Comparison of ENCODE assay signal across 9 cellular contexts in genomic region chr14:61698216-61698980, GRCh38. TPM values are rescaled to one million over a fixed set of nuclear protein-coding genes. Genes with fewer than 3 reads are reported as not detected.
DNase-seq lines count a peak whose midpoint lies in the region; ATAC-seq and TF ChIP-seq lines count a peak whose summit lies in the region.
"Had no signal": no experiment of that assay in that cellular context is flagged by ENCODE, and none has a peak within 500 bp of the region (broad histone marks: within the 10 kb centered on the region; RNA-seq: fewer than 3 reads in every experiment).

No MANE protein-coding gene starts in this region.

- TF ChIP-seq CTCF in WERI-Rb-1 (IDR thresholded peaks at IDR 0.05; ENCODE audit: low read depth, low read length) = no peak

- H3K27ac ChIP-seq in WERI-Rb-1 = no peak overlapping the region
- H3K27ac ChIP-seq in iPS-18a (ENCODE audit: low read length) = no peak overlapping the region
- H3K27ac ChIP-seq in thymus (ENCODE audit: low read depth) = peak overlapping the region; percentile 33
- H3K27ac ChIP-seq in caudate nucleus (ENCODE audit: low read depth, low read length) = no peak overlapping the region

- WGBS in thymus = 70% methylated on average over 2 of the region's 2 CpGs

- DNase-seq in activated T-cell treated with anti-CD3 and anti-CD28 coated beads, Interleukin-2, amount 50 U/mL, for 4 hours = no peak
- no peak for DNase-seq in activated T-cell treated with anti-CD3 and anti-CD28 coated beads, Interleukin-2, amount 50 U/mL, for 48 hours
- no peak for DNase-seq in WERI-Rb-1
- no peak for DNase-seq in central memory CD4-positive, alpha-beta T cell
- DNase-seq in SK-N-DZ (ENCODE audit: low spot score) = no peak
- no peak for DNase-seq in caudate nucleus (lab: John Stamatoyannopoulos, UW)
- DNase-seq: nucleus accumbens had no signal

- H3K9me3 ChIP-seq in WERI-Rb-1 (ENCODE audit: severe bottlenecking) (no peaks in the 10 kb centered on the region), iPS-18a (ENCODE audit: control insufficient read depth, low read depth, low read length) (no peaks in the 10 kb centered on the region), thymus (ENCODE audit: control insufficient read depth) (no peaks in the 10 kb centered on the region)

- peaks cover 53% of the 10 kb centered on the region for H3K4me1 Mint-ChIP-seq in activated T-cell treated with anti-CD3 and anti-CD28 coated beads, Interleukin-2, amount 50 U/mL, for 4 hours (ENCODE audit: low read depth)

- H3K4me1 ChIP-seq in iPS-18a (ENCODE audit: control insufficient read depth, low read depth, low read length) (peaks cover 49% of the 10 kb centered on the region), thymus (ENCODE audit: control insufficient read depth, insufficient read depth, low read length) (no peaks in the 10 kb centered on the region)

- H3K36me3 Mint-ChIP-seq in activated T-cell treated with anti-CD3 and anti-CD28 coated beads, Interleukin-2, amount 50 U/mL, for 4 hours (ENCODE audit: insufficient read depth) = peaks cover 22% of the 10 kb centered on the region

- peak overlapping the region; percentile 93 for H3K9ac ChIP-seq in iPS-18a (ENCODE audit: low read length)

- ATAC-seq in activated T-cell treated with anti-CD3 and anti-CD28 coated beads, Interleukin-2, amount 50 U/mL, for 4 hours = no peak

- H3K27me3 Mint-ChIP-seq in activated T-cell treated with anti-CD3 and anti-CD28 coated beads, Interleukin-2, amount 50 U/mL, for 4 hours (ENCODE audit: low read depth) = no peaks in the 10 kb centered on the region

- peak overlapping the region; percentile 10; the same call in 1 of the 2 replicates for H3K4me3 ChIP-seq in WERI-Rb-1 (ENCODE audit: low read depth, low read length)
- peak overlapping the region; percentile 88 for H3K4me3 ChIP-seq in iPS-18a (ENCODE audit: low read length)
- H3K4me3 ChIP-seq in thymus (ENCODE audit: low read length) = peak overlapping the region; percentile 94

- H3K4me3 Mint-ChIP-seq in activated T-cell treated with anti-CD3 and anti-CD28 coated beads, Interleukin-2, amount 50 U/mL, for 4 hours = peak overlapping the region; percentile 99

- peaks cover 14% of the 10 kb centered on the region for H3K36me3 ChIP-seq in WERI-Rb-1
- H3K36me3 ChIP-seq in iPS-18a (ENCODE audit: control insufficient read depth, low read depth, low read length) = no peaks in the 10 kb centered on the region
- H3K36me3 ChIP-seq in thymus (ENCODE audit: control insufficient read depth, insufficient read depth) = no peaks in the 10 kb centered on the region

- H3K27me3 ChIP-seq in WERI-Rb-1 (ENCODE audit: insufficient read depth, low read depth, severe bottlenecking) (no peaks in the 10 kb centered on the region), iPS-18a (ENCODE audit: control insufficient read depth, insufficient read depth, low read length) (no peaks in the 10 kb centered on the region), thymus (ENCODE audit: control insufficient read depth, insufficient read depth) (no peaks in the 10 kb centered on the region)

- H3K9me3 Mint-ChIP-seq in activated T-cell treated with anti-CD3 and anti-CD28 coated beads, Interleukin-2, amount 50 U/mL, for 4 hours = no peaks in the 10 kb centered on the region

RNA-seq across cellular contexts. Expression of gene HIF1A, which starts 3.1 kb away (rescaled TPM):
- total RNA-seq in activated T-cell treated with anti-CD3 and anti-CD28 coated beads, Interleukin-2, amount 50 U/mL, for 4 hours = 100 to 1,000 TPM; 252 to 294 (median 274) TPM
- 75.6 TPM for polyA plus RNA-seq in thymus
- polyA plus RNA-seq in SK-N-DZ (2014; cell fraction: cytosol; rRNA removed) = 87.4 and 108 TPM in 2 replicates
- 53.1 and 60.4 TPM in 2 replicates for polyA plus RNA-seq in SK-N-DZ (2014; cell fraction: nucleus; rRNA removed)

Comparison
In these comparisons a context has a peak if more than half of its experiments do, and no peak if none do; other contexts are left out.
1. H3K4me3 ChIP-seq: peak in every context shown above with its lines; median percentile 94 in thymus; 88 in iPS-18a; 10 in WERI-Rb-1.